8 cellular contexts compared by ENCODE assay signal in the genomic region with DNA sequence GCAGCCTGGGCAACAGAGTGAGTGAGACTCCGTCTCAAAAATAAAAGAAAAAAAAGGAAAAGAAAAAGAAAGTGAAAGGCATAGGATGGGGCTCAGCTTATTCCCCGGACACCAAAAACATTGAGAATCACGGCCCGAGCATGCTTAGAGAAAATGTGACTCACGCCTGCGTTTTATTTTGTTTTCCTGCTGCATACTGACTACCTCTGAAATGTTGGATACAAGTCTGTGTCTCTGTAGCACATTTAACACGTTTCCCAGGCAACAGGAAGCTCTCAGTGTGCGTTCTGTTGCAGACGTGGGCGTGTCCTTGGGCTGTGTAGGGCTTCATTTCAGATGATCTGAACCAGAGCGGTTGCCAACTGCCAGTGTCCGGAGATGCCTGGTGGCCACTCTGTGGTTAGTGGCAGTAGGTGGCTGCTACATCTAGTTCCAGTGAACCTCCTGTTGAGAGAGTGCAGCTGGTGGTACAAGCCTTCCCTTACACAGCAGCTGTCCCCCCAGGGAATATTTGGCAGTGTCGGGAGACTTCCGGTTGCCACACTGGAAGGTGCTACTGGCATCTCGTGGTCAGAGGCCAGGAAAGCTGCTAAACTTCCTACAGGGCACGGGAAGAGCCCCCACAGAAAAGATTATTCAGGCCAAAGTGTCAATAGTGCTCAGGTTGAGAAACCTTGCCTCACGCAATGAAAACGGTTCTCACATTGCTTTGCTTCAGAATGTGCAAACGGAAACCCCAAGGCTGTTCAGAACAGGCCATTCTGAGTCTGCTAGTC. TPM values are rescaled to one million over a fixed set of nuclear protein-coding genes. Genes with fewer than 3 reads are reported as not detected.
A peak's percentile ranks its signal among the peaks of the same experiment; 100 is the strongest.
DNase-seq lines count a peak whose midpoint lies in the region; ATAC-seq and TF ChIP-seq lines count a peak whose summit lies in the region.

No MANE protein-coding gene starts in this region.

- WGBS in heart right ventricle, 2 donors = 26 to 46% methylated on average over 19 of the region's 19 CpGs

- DNase-seq in AG04450 (ENCODE audit: low read depth, low spot score) (peak; percentile 63), KBM-7 (peak; percentile 86), SK-N-MC (ENCODE audit: low read depth, low spot score) (peak; percentile 44), heart right ventricle (peak; percentile 38 to 63), skeletal muscle cell (ENCODE audit: low read depth) (peak; percentile 78), ureter (ENCODE audit: low spot score) (no peak)
- DNase-seq in activated naive CD8-positive, alpha-beta T cell treated with anti-CD3 and anti-CD28 coated beads, Interleukin-2, amount 10 ng/mL, durations not matched to agents 7 days and 5 days = no peak

- H3K4me1 Mint-ChIP-seq in activated naive CD8-positive, alpha-beta T cell treated with anti-CD3 and anti-CD28 coated beads, Interleukin-2, amount 10 ng/mL, durations not matched to agents 7 days and 5 days = peaks cover 14% of the 10 kb centered on the region

- peaks cover 2% of the 10 kb centered on the region for H3K27me3 Mint-ChIP-seq in activated naive CD8-positive, alpha-beta T cell treated with anti-CD3 and anti-CD28 coated beads, Interleukin-2, amount 10 ng/mL, durations not matched to agents 7 days and 5 days

- peak; percentile 55 for ATAC-seq in GM19043 (IDR thresholded peaks at IDR 0.05; ENCODE audit: low read depth, unreplicated experiment)
- peak; percentile 93 for ATAC-seq in activated naive CD8-positive, alpha-beta T cell treated with anti-CD3 and anti-CD28 coated beads, Interleukin-2, amount 10 ng/mL, durations not matched to agents 7 days and 5 days (ENCODE audit: low read depth)
- ATAC-seq in heart right ventricle = peak; percentile 46 to 89 (median 73)

- peak overlapping the region; percentile 47 for H3K27ac ChIP-seq in AG04450 (ENCODE audit: low read depth, low read length)
- H3K27ac ChIP-seq in SK-N-MC = no peak overlapping the region
- peak overlapping the region in 5 of 10 donors; percentile 33 to 81 (median 47) for H3K27ac ChIP-seq in heart right ventricle

- no peaks in the 10 kb centered on the region for H3K9me3 Mint-ChIP-seq in activated naive CD8-positive, alpha-beta T cell treated with anti-CD3 and anti-CD28 coated beads, Interleukin-2, amount 10 ng/mL, durations not matched to agents 7 days and 5 days

- H3K9me3 ChIP-seq in AG04450 (ENCODE audit: control insufficient read depth, insufficient read depth, low read length) (no peaks in the 10 kb centered on the region; the same call in 1 of the 2 replicates), SK-N-MC (ENCODE audit: low read depth, low read length) (no peaks in the 10 kb centered on the region), heart right ventricle (no peaks in the 10 kb centered on the region)

- H3K27me3 ChIP-seq in AG04450 (ENCODE audit: control insufficient read depth, insufficient read depth, low read length) (peaks cover 17% of the 10 kb centered on the region), heart right ventricle (peaks cover 3 to 24% (median 10%) of the 10 kb centered on the region in 7 donors)

- in situ Hi-C loops in KBM-7 (cut with MboI; ENCODE audit: low pct_unique_long_range_greater_than_20kb, low sequenced_read_pairs) = loop anchor here (25.0 kb wide), 1 partner anchor 507 kb away; the partner anchor contains the start of gene MUC20

- H3K9ac ChIP-seq in SK-N-MC (ENCODE audit: insufficient read length) = no peak overlapping the region

- H3K4me1 ChIP-seq in heart right ventricle = peaks cover 0 to 26% (median 8%) of the 10 kb centered on the region in 9 donors

- CTCF ChIA-PET in AG04450 (lab: Charles Lee) = interaction anchor here (1.0 to 1.6 kb wide), 3 partner anchors 22 to 146 kb away, joined by 3 to 6 read pairs (median 4); no protein-coding TSS in a partner anchor

- H3K4me3 Mint-ChIP-seq in activated naive CD8-positive, alpha-beta T cell treated with anti-CD3 and anti-CD28 coated beads, Interleukin-2, amount 10 ng/mL, durations not matched to agents 7 days and 5 days = peak overlapping the region; percentile 81

- H3K36me3 Mint-ChIP-seq in activated naive CD8-positive, alpha-beta T cell treated with anti-CD3 and anti-CD28 coated beads, Interleukin-2, amount 10 ng/mL, durations not matched to agents 7 days and 5 days = no peaks in the 10 kb centered on the region

- H3K4me3 ChIP-seq in AG04450 (ENCODE audit: low read depth, low read length) (peak overlapping the region; percentile 44), SK-N-MC (peak overlapping the region; percentile 28), heart right ventricle (peak overlapping the region in 7 of 10 donors; percentile 0 to 44 (median 37)), skeletal muscle cell (ENCODE audit: low read depth, low read length) (peak overlapping the region; percentile 10)

- POLR2A ChIA-PET in AG04450 (lab: Yijun Ruan, JAX) = interaction anchor here (0.6 kb wide), 1 partner anchor 62 kb away, joined by 3 read pairs; no protein-coding TSS in a partner anchor
- POLR2A ChIA-PET in activated naive CD8-positive, alpha-beta T cell treated with anti-CD3 and anti-CD28 coated beads, Interleukin-2, amount 10 ng/mL, durations not matched to agents 7 days and 5 days (lab: Charles Lee) = interaction anchor here (0.7 to 1.4 kb wide), 5 partner anchors 8 to 213 kb away, joined by 3 to 5 read pairs (median 3); partner anchors contain the start of genes DYNLT2B and UBXN7

- TF ChIP-seq CTCF in AG04450 (IDR thresholded peaks at IDR 0.05; ENCODE audit: low read depth, low read length) (no peak), heart right ventricle (IDR thresholded peaks at IDR 0.05) (no peak)

- peak overlapping the region; percentile 81 for H3K27ac Mint-ChIP-seq in activated naive CD8-positive, alpha-beta T cell treated with anti-CD3 and anti-CD28 coated beads, Interleukin-2, amount 10 ng/mL, durations not matched to agents 7 days and 5 days

- intact Hi-C loops in heart right ventricle (cut with DNase I) = no loop called here

- H3K36me3 ChIP-seq in SK-N-MC (ENCODE audit: insufficient read depth, low read length) (no peaks in the 10 kb centered on the region), heart right ventricle (no peaks in the 10 kb centered on the region)

RNA-seq across cellular contexts. Expression of gene SLC51A, which starts 3.0 kb away (rescaled TPM):
- not detected in 2 replicates for polyA plus RNA-seq in AG04450 (2011; rRNA removed)
- not detected in 2 replicates for polyA minus RNA-seq in AG04450 (2011; rRNA and poly(A)+ RNA removed)
- total RNA-seq in activated naive CD8-positive, alpha-beta T cell treated with anti-CD3 and anti-CD28 coated beads, Interleukin-2, amount 10 ng/mL, durations not matched to agents 7 days and 5 days = not detected
- total RNA-seq in heart right ventricle = under 1 TPM in 3 of 10 donors, not detected in 7; 0.29 to 0.53 (median 0.52) TPM
- polyA plus RNA-seq in heart right ventricle = 1 to 10 TPM in 1 of 2 donors, under 1 TPM in 1; 0.23 to 1.0 TPM
- not detected for total RNA-seq in ureter

RNA-seq across cellular contexts. Expression of gene ZDHHC19, which starts 8.2 kb away (rescaled TPM):
- not detected in 2 replicates for polyA plus RNA-seq in AG04450 (2011; rRNA removed)
- polyA minus RNA-seq in AG04450 (2011; rRNA and poly(A)+ RNA removed) = not detected in 2 replicates
- total RNA-seq in activated naive CD8-positive, alpha-beta T cell treated with anti-CD3 and anti-CD28 coated beads, Interleukin-2, amount 10 ng/mL, durations not matched to agents 7 days and 5 days = not detected
- total RNA-seq in heart right ventricle = 1 to 10 TPM in 1 of 10 donors, under 1 TPM in 1, not detected in 8; 0.77 to 1.3 TPM
- under 1 TPM in 1 of 2 donors, not detected in 1; 0.19 TPM for polyA plus RNA-seq in heart right ventricle
- not detected for total RNA-seq in ureter

Comparison
In these comparisons a context has a peak if more than half of its experiments do, and no peak if none do; other contexts are left out.
1. DNase-seq: peak in AG04450 (single experiment), KBM-7 (single experiment), SK-N-MC (single experiment), heart right ventricle (2 of 2) and skeletal muscle cell (single experiment); none in activated naive CD8-positive, alpha-beta T cell treated with anti-CD3 and anti-CD28 coated beads, Interleukin-2, amount 10 ng/mL, durations not matched to agents 7 days and 5 days (single experiment) and ureter (single experiment).
2. Peak in every context shown above with its lines, with median percentiles within 50 percentile points of each other: H3K4me3 ChIP-seq and ATAC-seq.